Comparison of ENCODE assay signal across 16 cellular contexts in genomic region chr2:217939629-217940245, GRCh38.
A peak's percentile ranks its signal among the peaks of the same experiment; 100 is the strongest.
DNase-seq lines count a peak whose midpoint lies in the region; ATAC-seq and TF ChIP-seq lines count a peak whose summit lies in the region.
"Had no signal": no experiment of that assay in that cellular context is flagged by ENCODE, and none has a peak within 500 bp of the region (broad histone marks: within the 10 kb centered on the region; RNA-seq: fewer than 3 reads in every experiment).

No MANE protein-coding gene starts in this region.

- H3K9ac ChIP-seq in mammary epithelial cell (ENCODE audit: insufficient read depth, low read length) (no peak overlapping the region), liver (ENCODE audit: low read depth in 1 of 2, low read length in 2 of 2) (no peak overlapping the region)

- CTCF ChIA-PET in mammary epithelial cell (lab: Charles Lee; ENCODE audit: low non-redundant PET) = no interaction called here

- H3K79me2 ChIP-seq in mammary epithelial cell (ENCODE audit: insufficient read depth, low read length) = no peaks in the 10 kb centered on the region

- H3K4me2 ChIP-seq in mammary epithelial cell (ENCODE audit: insufficient read depth, low read depth, low read length) = no peak overlapping the region

- no peak overlapping the region for H2AFZ ChIP-seq in mammary epithelial cell (ENCODE audit: low read depth, low read length)

- H4K20me1 ChIP-seq in mammary epithelial cell (ENCODE audit: insufficient read depth, low read length) = no peaks in the 10 kb centered on the region

- peaks cover 8 to 35% of the 10 kb centered on the region in 2 donors for H3K4me1 ChIP-seq in breast epithelium
- peaks cover 12% of the 10 kb centered on the region for H3K4me1 ChIP-seq in mammary epithelial cell (ENCODE audit: insufficient read depth, low read length)
- H3K4me1 ChIP-seq in liver (ENCODE audit: control insufficient read depth in 4 of 4, insufficient read depth in 4 of 4, low read length in 3 of 4) = peaks cover 28 to 78% (median 75%) of the 10 kb centered on the region in 4 donors
- H3K4me1 ChIP-seq in gastrocnemius medialis = peaks cover 59 to 66% of the 10 kb centered on the region in 2 donors
- H3K4me1 ChIP-seq in vagina = peaks cover 99% of the 10 kb centered on the region

- H3K36me3 ChIP-seq in breast epithelium (no peaks in the 10 kb centered on the region), mammary epithelial cell (ENCODE audit: insufficient read depth, low read length) (no peaks in the 10 kb centered on the region), liver (ENCODE audit: control insufficient read depth in 4 of 4, insufficient read depth in 3 of 4, low read depth in 1 of 4, low read length in 3 of 4) (no peaks in the 10 kb centered on the region), gastrocnemius medialis (no peaks in the 10 kb centered on the region), vagina (no peaks in the 10 kb centered on the region)
- H3K36me3 ChIP-seq: SJSA1 had no signal

- no peaks in the 10 kb centered on the region for H3K9me3 ChIP-seq in breast epithelium
- no peaks in the 10 kb centered on the region for H3K9me3 ChIP-seq in mammary epithelial cell (replicated peaks; ENCODE audit: insufficient read depth, low read length)
- H3K9me3 ChIP-seq in liver (ENCODE audit: control insufficient read depth in 4 of 4, low read length in 3 of 4) = no peaks in the 10 kb centered on the region
- no peaks in the 10 kb centered on the region for H3K9me3 ChIP-seq in gastrocnemius medialis
- no peaks in the 10 kb centered on the region for H3K9me3 ChIP-seq in vagina
- H3K9me3 ChIP-seq: SJSA1 had no signal

- WGBS in mammary epithelial cell (ENCODE audit: low coverage, missing lambda C conversion rate) = 81% methylated on average over 5 of the region's 7 CpGs
- WGBS in liver = 76% methylated on average over 7 of the region's 7 CpGs

- intact Hi-C loops in breast epithelium (cut with DNase I; ENCODE audit: low total_unique reads) (no loop called here), mammary epithelial cell (cut with micrococcal nuclease) (no loop called here), gastrocnemius medialis (cut with DNase I; ENCODE audit: low total_unique reads) (loop anchor here (5.0 kb wide), 1 partner anchor 47 kb away; no protein-coding TSS in a partner anchor), vagina (cut with DNase I) (loop anchor here (5.0 kb wide), 2 partner anchors 37 to 38 kb away; no protein-coding TSS in a partner anchor)

- BruUV-seq in mammary epithelial cell (replicated peaks; lab: Mats Ljungman, UMichigan) = no TSS peak

- H3K4me3 ChIP-seq in breast epithelium (peak overlapping the region; percentile 59 to 76 (median 59)), mammary epithelial cell (replicated peaks in 1 of 3; ENCODE audit: insufficient read depth in 1 of 3, low read depth in 2 of 3, low read length in 3 of 3) (no peak overlapping the region), liver (ENCODE audit: low read depth in 1 of 3, low read length in 3 of 3) (no peak overlapping the region), gastrocnemius medialis (peak overlapping the region; percentile 22 to 61 (median 56)), vagina (peak overlapping the region; percentile 59 to 69)
- H3K4me3 ChIP-seq: SJSA1 had no signal

- TF ChIP-seq POLR2A in breast epithelium (IDR thresholded peaks at IDR 0.05) = no peak
- peak in 1 of 2 donors; percentile 25 for TF ChIP-seq POLR2A in gastrocnemius medialis (IDR thresholded peaks at IDR 0.05)
- no peak for TF ChIP-seq POLR2A in vagina (IDR thresholded peaks at IDR 0.05)

- H3K27me3 ChIP-seq in breast epithelium (no peaks in the 10 kb centered on the region), mammary epithelial cell (ENCODE audit: insufficient read depth, low read length) (peaks cover 2% of the 10 kb centered on the region), liver (ENCODE audit: control insufficient read depth in 4 of 4, insufficient read depth in 4 of 4, low read length in 3 of 4) (no peaks in the 10 kb centered on the region), gastrocnemius medialis (no peaks in the 10 kb centered on the region), vagina (no peaks in the 10 kb centered on the region)
- H3K27me3 ChIP-seq: SJSA1 had no signal

- TF ChIP-seq RAD21 in liver (IDR thresholded peaks at IDR 0.05) = no peak

- ATAC-seq in gastrocnemius medialis = no peak

- DNase-seq in breast epithelium (ENCODE audit: low spot score in 2 of 2) (no peak), mammary epithelial cell (no peak), gastrocnemius medialis (no peak), vagina (ENCODE audit: extremely low spot score in 2 of 2) (no peak), NCI-H1092 (lab: John Stamatoyannopoulos, UW) (no peak), dermis blood vessel endothelial cell (no peak), activated T-cell treated with anti-CD3 and anti-CD28 coated beads for 4 hours (no peak)
- DNase-seq: 8988T; activated CD4-positive, alpha-beta T cell treated with anti-CD3 and anti-CD28 coated beads for 4 hours; activated naive CD4-positive, alpha-beta T cell treated with anti-CD3 and anti-CD28 coated beads, Interleukin-2, amount 50 U/mL, for 16 hours; NCI-H1436; nucleus accumbens; stimulated activated CD4-positive, alpha-beta T cell treated with anti-CD3 and anti-CD28 coated beads, Interleukin-12 subunit alpha, Interleukin-12 subunit beta, amount 100 ng/mL, for 4 hours had no signal

- in situ Hi-C loops in mammary epithelial cell (cut with MboI; ENCODE audit: low sequenced_read_pairs in 2 of 2) (no loop called here), gastrocnemius medialis (cut with MboI; ENCODE audit: low sequenced_read_pairs in 4 of 4) (no loop called here)

- H3K27ac ChIP-seq in breast epithelium (peak overlapping the region; percentile 80 to 96), mammary epithelial cell (ENCODE audit: insufficient read depth, low read depth, low read length) (no peak overlapping the region), liver (ENCODE audit: low read depth in 1 of 2, low read length in 2 of 2) (peak overlapping the region; percentile 93 to 99), gastrocnemius medialis (peak overlapping the region; percentile 87 to 94 (median 89)), vagina (peak overlapping the region; percentile 87)
- H3K27ac ChIP-seq: C4-2B, SJSA1 had no signal

- TF ChIP-seq CTCF in breast epithelium (IDR thresholded peaks at IDR 0.05) (no peak), mammary epithelial cell (conservative IDR thresholded peaks at IDR 0.05 in 1 of 2, IDR thresholded peaks at IDR 0.05 in 1 of 2; ENCODE audit: extremely low read depth in 1 of 2, insufficient read depth in 1 of 2, low read depth in 1 of 2, low read length in 2 of 2) (no peak), liver (IDR thresholded peaks at IDR 0.05; ENCODE audit: low read depth, low read length, missing input control) (no peak), gastrocnemius medialis (IDR thresholded peaks at IDR 0.05 in 4 of 5, conservative IDR thresholded peaks at IDR 0.05 in 1 of 5) (no peak), vagina (IDR thresholded peaks at IDR 0.05) (no peak)

- dilution Hi-C loops in mammary epithelial cell (cut with HindIII; ENCODE audit: low sequenced_read_pairs) = no loop called here

TF ChIP-seq in liver, 16 proteins besides CTCF, POLR2A, EP300 and RAD21:
- TF ChIP-seq RXRA (IDR thresholded peaks at IDR 0.05) = no peak

Comparison
In these comparisons a context has a peak if more than half of its experiments do, and no peak if none do; other contexts are left out.
1. H3K4me3 ChIP-seq: peak in breast epithelium (3 of 3), gastrocnemius medialis (4 of 4) and vagina (2 of 2); none in mammary epithelial cell (0 of 3) and liver (0 of 3).
2. intact Hi-C loops: an anchor here in gastrocnemius medialis (5.0 kb wide) and vagina (5.0 kb wide); none called in breast epithelium and mammary epithelial cell.